Comparison of ENCODE assay signal across 11 cellular contexts in genomic region chr2:232611061-232611460, GRCh38. TPM values are rescaled to one million over a fixed set of nuclear protein-coding genes. Genes with fewer than 3 reads are reported as not detected.
"Had no signal": no experiment of that assay in that cellular context is flagged by ENCODE, and none has a peak within 500 bp of the region (broad histone marks: within the 10 kb centered on the region; RNA-seq: fewer than 3 reads in every experiment).

No MANE protein-coding gene starts in this region.

- H3K27ac Mint-ChIP-seq: activated CD4-positive, alpha-beta T cell treated with anti-CD3 and anti-CD28 coated beads for 36 hours; activated CD8-positive, alpha-beta T cell treated with anti-CD3 and anti-CD28 coated beads for 36 hours; activated naive CD4-positive, alpha-beta T cell treated with anti-CD3 and anti-CD28 coated beads, Interleukin-2, amount 10 ng/mL, durations not matched to agents 7 days and 5 days; activated T-cell treated with anti-CD3 and anti-CD28 coated beads, Interleukin-2, amount 50 U/mL, for 72 hours; activated T-helper 2 cell treated with anti-CD3 and anti-CD28 coated beads, Interferon-gamma antibody, Interleukin-2, Interleukin-4, amounts not matched to agents 10 μg/mL and 5 μg/mL and 100 μg/mL, durations not matched to agents 14 hours and 24 hours and 36 hours; T-helper 17 cell had no signal

- DNase-seq: NCI-H1436 treated with DMSO at 0.1 percent for 48 hours, SIG-M5 had no signal

- H3K4me3 ChIP-seq: K562 had no signal

- H3K36me3 Mint-ChIP-seq: activated naive CD4-positive, alpha-beta T cell treated with anti-CD3 and anti-CD28 coated beads, Interleukin-2, amount 10 ng/mL, durations not matched to agents 7 days and 5 days had no signal

- H3K27ac ChIP-seq: VCaP had no signal

- H3K9me3 Mint-ChIP-seq: activated CD8-positive, alpha-beta T cell treated with anti-CD3 and anti-CD28 coated beads for 36 hours; activated naive CD4-positive, alpha-beta T cell treated with anti-CD3 and anti-CD28 coated beads, Interleukin-2, amount 10 ng/mL, durations not matched to agents 7 days and 5 days; activated T-cell treated with anti-CD3 and anti-CD28 coated beads, Interleukin-2, amount 50 U/mL, for 72 hours; activated T-helper 2 cell treated with anti-CD3 and anti-CD28 coated beads, Interferon-gamma antibody, Interleukin-2, Interleukin-4, amounts not matched to agents 10 μg/mL and 5 μg/mL and 100 μg/mL, durations not matched to agents 14 hours and 24 hours and 36 hours had no signal

RNA-seq across cellular contexts. Expression of gene EFHD1, which starts 22.3 kb away (rescaled TPM):
- total RNA-seq: bronchial epithelial cell had no signal
